8 cellular contexts compared by ENCODE assay signal in the genomic region with DNA sequence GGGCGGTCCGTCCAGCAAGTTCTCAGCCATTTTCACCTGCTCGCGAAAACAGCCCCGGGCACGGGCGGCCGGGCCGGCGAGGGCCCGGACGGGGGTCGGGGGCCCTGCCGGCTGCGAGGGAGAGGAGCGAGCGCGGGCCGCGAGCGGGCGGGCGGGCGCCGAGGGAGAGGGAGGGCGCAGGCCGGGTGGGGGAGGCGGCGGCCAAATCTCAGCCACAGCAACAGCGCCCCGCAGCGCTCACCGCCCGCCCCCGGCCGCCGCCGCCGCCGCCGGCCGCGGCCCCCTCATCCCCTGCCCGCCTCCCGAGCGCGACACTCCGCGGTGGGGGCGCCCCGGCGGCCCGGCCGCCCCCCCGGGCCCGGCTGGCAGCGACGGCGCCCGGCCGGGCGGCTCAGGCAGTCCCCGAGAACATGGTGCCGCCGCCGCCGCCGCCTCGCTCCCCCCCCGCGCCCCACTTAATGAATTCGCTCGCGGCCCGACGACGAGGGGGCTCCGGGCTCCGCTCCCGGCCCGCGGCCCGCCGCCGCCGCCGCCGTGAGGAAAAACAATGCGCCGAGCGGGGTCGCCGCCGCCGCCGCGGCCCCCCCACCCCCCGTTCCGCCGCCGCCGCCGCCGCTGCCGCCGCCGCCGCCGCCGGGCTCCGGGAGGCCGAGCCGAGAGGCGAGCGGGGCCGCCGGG. TPM values are rescaled to one million over a fixed set of nuclear protein-coding genes. Genes with fewer than 3 reads are reported as not detected.
DNase-seq lines count a peak whose midpoint lies in the region; ATAC-seq and TF ChIP-seq lines count a peak whose summit lies in the region.

No MANE protein-coding gene starts in this region.

- 0 out of 2 replicates have a peak, but pooled peaks cover 2% of the 10 kb centered on the region for H3K27me3 ChIP-seq in iPS DF 6.9 (ENCODE audit: control insufficient read depth, insufficient read depth, low read length)
- no peaks in the 10 kb centered on the region for H3K27me3 ChIP-seq in skeletal muscle tissue (ENCODE audit: control insufficient read depth in 3 of 3, insufficient read depth in 3 of 3, low read length in 3 of 3)

- H3K27ac Mint-ChIP-seq in CD14-positive monocyte, result peak overlapping the region in 2 of 7 donors; percentile 83 to 90
- peak overlapping the region; percentile 81 for H3K27ac Mint-ChIP-seq in T-helper 2 cell treated with Interferon-gamma antibody and Interleukin-4, amounts not matched to agents 5 μg/mL and 100 μg/mL, for 36 hours

- H3K4me3 ChIP-seq in astrocyte of the cerebellum (ENCODE audit: low read depth, low read length) (peak overlapping the region; percentile 94), iPS DF 6.9 (ENCODE audit: low read length) (peak overlapping the region; percentile 57; the same call in 1 of the 2 replicates), skeletal muscle tissue (ENCODE audit: low read length in 3 of 3) (peak overlapping the region; percentile 82 to 97 (median 88))

- H3K27ac ChIP-seq in iPS DF 6.9 (ENCODE audit: low read length), result no peak overlapping the region
- H3K27ac ChIP-seq in skeletal muscle tissue (ENCODE audit: low read depth, low read length), result no peak overlapping the region

- ATAC-seq in GM19438 (IDR thresholded peaks at IDR 0.05; ENCODE audit: low read depth, unreplicated experiment), result peak; percentile 48

- TF ChIP-seq CTCF in CD14-positive monocyte (IDR thresholded peaks at IDR 0.05), result no peak
- no peak for TF ChIP-seq CTCF in astrocyte of the cerebellum (IDR thresholded peaks at IDR 0.05; ENCODE audit: low read depth, low read length, missing control alignments)

- H3K9ac ChIP-seq in skeletal muscle tissue (ENCODE audit: low read depth in 1 of 3, low read length in 3 of 3), result peak overlapping the region; percentile 51 to 87 (median 85)

- H3K4me3 Mint-ChIP-seq in CD14-positive monocyte, result peak overlapping the region; percentile 91 to 96
- H3K4me3 Mint-ChIP-seq in T-helper 2 cell treated with Interferon-gamma antibody and Interleukin-4, amounts not matched to agents 5 μg/mL and 100 μg/mL, for 36 hours, result peak overlapping the region; percentile 83

- peaks cover 44% of the 10 kb centered on the region for H3K4me1 Mint-ChIP-seq in CD14-positive monocyte
- H3K4me1 Mint-ChIP-seq in T-helper 2 cell treated with Interferon-gamma antibody and Interleukin-4, amounts not matched to agents 5 μg/mL and 100 μg/mL, for 36 hours (ENCODE audit: low read depth), result peaks cover 33% of the 10 kb centered on the region

- H3K4me1 ChIP-seq in iPS DF 6.9 (ENCODE audit: control insufficient read depth, insufficient read depth, low read length) (peaks cover 1% of the 10 kb centered on the region; the same call in 1 of the 2 replicates), skeletal muscle tissue (ENCODE audit: control insufficient read depth in 3 of 3, insufficient read depth in 3 of 3, low read length in 3 of 3) (peaks cover 34 to 44% (median 39%) of the 10 kb centered on the region in 3 donors)

- H3K27me3 Mint-ChIP-seq in CD14-positive monocyte (ENCODE audit: low read depth in 3 of 3), result peaks cover 4 to 21% (median 11%) of the 10 kb centered on the region in 3 donors
- H3K27me3 Mint-ChIP-seq in T-helper 2 cell treated with Interferon-gamma antibody and Interleukin-4, amounts not matched to agents 5 μg/mL and 100 μg/mL, for 36 hours (ENCODE audit: low read depth), result peaks cover 4% of the 10 kb centered on the region

- in situ Hi-C loops in astrocyte of the cerebellum (cut with HindIII; ENCODE audit: low sequenced_read_pairs), result loop anchor here (5.0 to 10.0 kb wide), 4 partner anchors 37 to 415 kb away; no protein-coding TSS in a partner anchor

- peaks cover 0 to 2% (median 0%) of the 10 kb centered on the region in 7 donors for H3K9me3 Mint-ChIP-seq in CD14-positive monocyte
- no peaks in the 10 kb centered on the region for H3K9me3 Mint-ChIP-seq in T-helper 2 cell treated with Interferon-gamma antibody and Interleukin-4, amounts not matched to agents 5 μg/mL and 100 μg/mL, for 36 hours

- H3K36me3 ChIP-seq in iPS DF 6.9 (ENCODE audit: control insufficient read depth, insufficient read depth, low read length) (no peaks in the 10 kb centered on the region), skeletal muscle tissue (ENCODE audit: control insufficient read depth in 3 of 3, insufficient read depth in 3 of 3, low read length in 3 of 3) (peaks cover 0 to 4% (median 3%) of the 10 kb centered on the region in 3 donors)

- WGBS in iPS DF 6.9 (ENCODE audit: insufficient coverage, insufficient read length), result no CpG with 5 or more reads among the region's 117 CpGs

- DNase-seq in CD14-positive monocyte (ENCODE audit: low spot score) (peak; percentile 64), HT-29 (ENCODE audit: low spot score) (peak; percentile 56), astrocyte of the cerebellum (ENCODE audit: low read depth) (no peak), iPS DF 6.9 (ENCODE audit: low read depth, low spot score) (no peak), retina (no peak)
- DNase-seq in T-helper 2 cell treated with Interferon-gamma antibody and Interleukin-4, amounts not matched to agents 5 μg/mL and 100 μg/mL, for 36 hours (ENCODE audit: low spot score), result peak; percentile 70

- H3K9me3 ChIP-seq in iPS DF 6.9 (ENCODE audit: control insufficient read depth, insufficient read depth, low read length) (no peaks in the 10 kb centered on the region), skeletal muscle tissue (ENCODE audit: control insufficient read depth in 3 of 3, low read length in 3 of 3) (no peaks in the 10 kb centered on the region)

- intact Hi-C loops in CD14-positive monocyte (cut with micrococcal nuclease), result loop anchor here (2.0 to 10.0 kb wide), 4 partner anchors 23 to 185 kb away; partner anchors contain the start of gene TRAP1 (in 1 of the 2)

- H3K36me3 Mint-ChIP-seq in CD14-positive monocyte, result peaks cover 17 to 19% of the 10 kb centered on the region in 2 donors
- H3K36me3 Mint-ChIP-seq in T-helper 2 cell treated with Interferon-gamma antibody and Interleukin-4, amounts not matched to agents 5 μg/mL and 100 μg/mL, for 36 hours (ENCODE audit: low read depth), result peaks cover 24% of the 10 kb centered on the region

RNA-seq across cellular contexts. Expression of gene CREBBP, which starts 0.5 kb away (rescaled TPM):
- 1 to 10 TPM; 2.1 to 6.2 TPM for polyA plus RNA-seq in CD14-positive monocyte
- 19.3 and 25.8 TPM in 2 replicates for total RNA-seq in HT-29 (2014; rRNA removed; shearing (Covaris generic))
- total RNA-seq in skeletal muscle tissue, result 49.6 TPM

Comparison
In these comparisons a context has a peak if more than half of its experiments do, and no peak if none do; other contexts are left out.
1. DNase-seq: peak in CD14-positive monocyte (single experiment), HT-29 (single experiment) and T-helper 2 cell treated with Interferon-gamma antibody and Interleukin-4, amounts not matched to agents 5 μg/mL and 100 μg/mL, for 36 hours (single experiment); none in astrocyte of the cerebellum (single experiment), iPS DF 6.9 (single experiment) and retina (single experiment).
2. Peak in every context shown above with its lines, with median percentiles within 50 percentile points of each other: H3K4me3 ChIP-seq.